26 cellular contexts compared by ENCODE assay signal in genomic region chr15:81774309-81774708, GRCh38.
"Had no signal": no experiment of that assay in that cellular context is flagged by ENCODE, and none has a peak within 500 bp of the region (broad histone marks: within the 10 kb centered on the region; RNA-seq: fewer than 3 reads in every experiment).

No MANE protein-coding gene starts in this region.

- H3K4me3 ChIP-seq: esophagus squamous epithelium, gastrocnemius medialis, heart right ventricle, left lung, lower lobe of right lung, mucosa of descending colon had no signal

- H3K9me3 ChIP-seq: esophagus squamous epithelium, gastrocnemius medialis, left lung, lower lobe of right lung, mucosa of descending colon had no signal

- H3K36me3 ChIP-seq: esophagus squamous epithelium, gastrocnemius medialis, heart right ventricle, left lung, lower lobe of right lung had no signal

- H3K27ac ChIP-seq: epithelial cell of prostate, esophagus squamous epithelium, gastrocnemius medialis, heart right ventricle, left lung, lower lobe of right lung had no signal

- DNase-seq: cortex of kidney; effector CD8-positive, alpha-beta T cell; effector memory CD8-positive, alpha-beta T cell; endodermal cell; erythroblast; esophagus squamous epithelium; foreskin fibroblast; foreskin melanocyte; gastrocnemius medialis; glutamatergic neuron; head of caudate nucleus; heart right ventricle; hippocampal formation; left cardiac atrium; left lung; left ventricle myocardium superior; lower lobe of right lung; mesenchymal stem cell; mucosa of descending colon; naive B cell; naive thymus-derived CD8-positive, alpha-beta T cell had no signal

- H3K4me1 ChIP-seq: esophagus squamous epithelium, gastrocnemius medialis, heart right ventricle, left lung, lower lobe of right lung had no signal

- FAIRE-seq: endometrium, islet of Langerhans, keratinocyte had no signal

- H3K27me3 ChIP-seq: esophagus squamous epithelium, gastrocnemius medialis, left lung had no signal

- ATAC-seq: effector memory CD8-positive, alpha-beta T cell; esophagus mucosa; gastrocnemius medialis; heart right ventricle; left cardiac atrium; left lung; left ventricle myocardium superior; lower lobe of right lung; mucosa of descending colon; naive thymus-derived CD8-positive, alpha-beta T cell had no signal
